ENCODE assay signal across 20 cellular contexts in genomic region chr14:64816221-64816783, GRCh38.
A peak's percentile ranks its signal among the peaks of the same experiment; 100 is the strongest.
DNase-seq lines count a peak whose midpoint lies in the region; ATAC-seq and TF ChIP-seq lines count a peak whose summit lies in the region.
"Had no signal": no experiment of that assay in that cellular context is flagged by ENCODE, and none has a peak within 500 bp of the region (broad histone marks: within the 10 kb centered on the region; RNA-seq: fewer than 3 reads in every experiment).

No MANE protein-coding gene starts in this region.

- no peak overlapping the region for H3K4me3 Mint-ChIP-seq in type B pancreatic cell
- H3K4me3 Mint-ChIP-seq: CD4-positive, CD25-positive, alpha-beta regulatory T cell; CD8-positive, alpha-beta memory T cell; GM23338; IgD-negative memory B cell had no signal

- intact Hi-C loops in heart left ventricle (cut with DNase I) = loop anchor here in 1 of 10 donors (5.0 kb wide), 1 partner anchor 66 kb away; no protein-coding TSS in a partner anchor
- intact Hi-C loops in left ventricle myocardium inferior (cut with micrococcal nuclease) = no loop called here

- no peaks in the 10 kb centered on the region for H3K79me1 ChIP-seq in mesenchymal stem cell (replicated peaks; ENCODE audit: low read length, poor library complexity, severe bottlenecking)

- H3K9me3 Mint-ChIP-seq in type B pancreatic cell = no peaks in the 10 kb centered on the region
- H3K9me3 Mint-ChIP-seq: CD8-positive, alpha-beta memory T cell; GM23338; IgD-negative memory B cell had no signal

- no peak overlapping the region for H3K4ac ChIP-seq in mesenchymal stem cell (ENCODE audit: low read depth in 1 of 2, low read length in 2 of 2)

- H3K36me3 Mint-ChIP-seq in type B pancreatic cell = no peaks in the 10 kb centered on the region
- H3K36me3 Mint-ChIP-seq: CD4-positive, CD25-positive, alpha-beta regulatory T cell; CD8-positive, alpha-beta memory T cell; IgD-negative memory B cell had no signal

- H4K91ac ChIP-seq in mesenchymal stem cell (ENCODE audit: low read length) = no peak overlapping the region

- TF ChIP-seq POLR2A in heart left ventricle (IDR thresholded peaks at IDR 0.05) (no peak), GM18505 (IDR thresholded peaks at IDR 0.05; ENCODE audit: borderline replicate concordance, extremely low read depth, insufficient read depth, insufficient read length) (no peak)

- H3K4me1 ChIP-seq in heart left ventricle (peaks cover 0 to 25% (median 2%) of the 10 kb centered on the region in 12 donors), right atrium auricular region (peaks cover 0 to 12% of the 10 kb centered on the region in 2 donors), left ventricle myocardium inferior (peaks cover 34% of the 10 kb centered on the region), mesenchymal stem cell (ENCODE audit: control insufficient read depth, insufficient read depth, low read depth, low read length) (peaks cover 9% of the 10 kb centered on the region)
- H3K4me1 ChIP-seq: BE2C had no signal

- DNase-seq in heart left ventricle (no peak), right atrium auricular region (ENCODE audit: low spot score) (no peak), left ventricle myocardium inferior (no peak), mesenchymal stem cell (no peak), type B pancreatic cell (ENCODE audit: extremely low spot score, unreplicated experiment) (no peak)
- no peak for DNase-seq in activated CD4-positive, alpha-beta T cell treated with anti-CD3 and anti-CD28 coated beads, Interleukin-2, amount 50 U/mL, for 1 hour
- DNase-seq: ACHN; BE2C; C1 segment of cervical spinal cord; CD4-positive, CD25-positive, alpha-beta regulatory T cell; CD8-positive, alpha-beta memory T cell; COR-L47; DMS 273 treated with DMSO at 0.1 percent for 48 hours; DMS79; GDM1; HCEC 1CT had no signal

- H2BK5ac ChIP-seq in mesenchymal stem cell (ENCODE audit: low read depth, low read length, poor library complexity, severe bottlenecking) = no peak overlapping the region

- no peak overlapping the region for H3K4me2 ChIP-seq in mesenchymal stem cell (ENCODE audit: low read length, poor library complexity, severe bottlenecking)
- H3K4me2 ChIP-seq: GM23338 had no signal

- no peak overlapping the region for H3K14ac ChIP-seq in mesenchymal stem cell (ENCODE audit: low read length in 2 of 2)

- H3K27ac ChIP-seq in heart left ventricle = peak overlapping the region in 3 of 12 donors; percentile 4 to 34 (median 9)
- no peak overlapping the region for H3K27ac ChIP-seq in right atrium auricular region
- peak overlapping the region; percentile 48 for H3K27ac ChIP-seq in left ventricle myocardium inferior (replicated peaks)
- H3K27ac ChIP-seq in mesenchymal stem cell (ENCODE audit: low read length, poor library complexity, severe bottlenecking) = no peak overlapping the region

- ATAC-seq in heart left ventricle = peak; percentile 53 to 72 (median 64)
- ATAC-seq in HG02623 (IDR thresholded peaks at IDR 0.05; ENCODE audit: unreplicated experiment) = no peak
- no peak for ATAC-seq in GM18505 (IDR thresholded peaks at IDR 0.05; ENCODE audit: unreplicated experiment)
- ATAC-seq: GM23338 had no signal

- peak overlapping the region; percentile 19 for H3K27ac Mint-ChIP-seq in type B pancreatic cell
- H3K27ac Mint-ChIP-seq: CD4-positive, CD25-positive, alpha-beta regulatory T cell; GM23338; IgD-negative memory B cell had no signal

- TF ChIP-seq CTCF in heart left ventricle (IDR thresholded peaks at IDR 0.05) = no peak
- no peak for TF ChIP-seq CTCF in right atrium auricular region (IDR thresholded peaks at IDR 0.05)
- TF ChIP-seq CTCF in left ventricle myocardium inferior (IDR thresholded peaks at IDR 0.05; ENCODE audit: borderline replicate concordance) = no peak
- TF ChIP-seq CTCF in type B pancreatic cell (conservative IDR thresholded peaks at IDR 0.05) = no peak

- no peak overlapping the region for H2AFZ ChIP-seq in mesenchymal stem cell (ENCODE audit: low read depth, low read length)
- H2AFZ ChIP-seq: GM23338 had no signal

- H4K8ac ChIP-seq in mesenchymal stem cell (ENCODE audit: low read length) = no peak overlapping the region

- H3K36me3 ChIP-seq in heart left ventricle (no peaks in the 10 kb centered on the region), right atrium auricular region (no peaks in the 10 kb centered on the region), left ventricle myocardium inferior (no peaks in the 10 kb centered on the region), mesenchymal stem cell (ENCODE audit: control insufficient read depth in 1 of 2, insufficient read depth in 2 of 2, low read depth in 1 of 2, low read length in 2 of 2) (no peaks in the 10 kb centered on the region)
- H3K36me3 ChIP-seq: BE2C had no signal

- H3K9ac ChIP-seq in mesenchymal stem cell (ENCODE audit: low read length) = no peak overlapping the region

- no peak overlapping the region for H2BK12ac ChIP-seq in mesenchymal stem cell (ENCODE audit: low read length in 2 of 2)

- 62 to 74% (median 68%) methylated on average over 6 of the region's 6 CpGs for WGBS in heart left ventricle, 4 donors
- 89% methylated on average over 6 of the region's 6 CpGs for WGBS in mesenchymal stem cell

- H3K4me3 ChIP-seq in heart left ventricle (no peak overlapping the region), right atrium auricular region (no peak overlapping the region), left ventricle myocardium inferior (no peak overlapping the region), mesenchymal stem cell (ENCODE audit: insufficient read depth in 1 of 2, low read depth in 1 of 2, low read length in 2 of 2) (no peak overlapping the region)
- H3K4me3 ChIP-seq: GM23338 had no signal

- H2BK15ac ChIP-seq in mesenchymal stem cell (ENCODE audit: low read depth, poor library complexity, severe bottlenecking) = no peak overlapping the region

- no peak overlapping the region for H3K23ac ChIP-seq in mesenchymal stem cell (ENCODE audit: low read length in 2 of 2)

- H3K4me1 Mint-ChIP-seq in type B pancreatic cell (ENCODE audit: unreplicated experiment) = no peaks in the 10 kb centered on the region

- H3K27me3 Mint-ChIP-seq in type B pancreatic cell = peaks cover 12% of the 10 kb centered on the region

- no peaks in the 10 kb centered on the region for H3K9me3 ChIP-seq in heart left ventricle
- H3K9me3 ChIP-seq in right atrium auricular region = no peaks in the 10 kb centered on the region
- no peaks in the 10 kb centered on the region for H3K9me3 ChIP-seq in left ventricle myocardium inferior (replicated peaks)
- no peaks in the 10 kb centered on the region for H3K9me3 ChIP-seq in mesenchymal stem cell (ENCODE audit: control insufficient read depth, low read length)
- H3K9me3 ChIP-seq: BE2C had no signal

- H3K27me3 ChIP-seq in heart left ventricle (no peaks in the 10 kb centered on the region), right atrium auricular region (no peaks in the 10 kb centered on the region), left ventricle myocardium inferior (ENCODE audit: low read depth) (no peaks in the 10 kb centered on the region), mesenchymal stem cell (ENCODE audit: control insufficient read depth in 1 of 2, insufficient read depth in 1 of 2, low read length in 2 of 2) (peaks cover 0 to 69% of the 10 kb centered on the region in 2 experiments)
- H3K27me3 ChIP-seq: BE2C had no signal

- no peak overlapping the region for H2BK120ac ChIP-seq in mesenchymal stem cell (ENCODE audit: low read depth, low read length)

- no peak overlapping the region for H3K18ac ChIP-seq in mesenchymal stem cell (ENCODE audit: low read depth in 1 of 2, low read length in 2 of 2)

- H2AK5ac ChIP-seq in mesenchymal stem cell (ENCODE audit: low read length, severe bottlenecking) = peak overlapping the region; percentile 53

Comparison
In these comparisons a context has a peak if more than half of its experiments do, and no peak if none do; other contexts are left out.
1. ATAC-seq: peak in heart left ventricle (4 of 4); none in HG02623 (single experiment) and GM18505 (single experiment).